Comparison of ENCODE assay signal across 17 cellular contexts in the genomic region with DNA sequence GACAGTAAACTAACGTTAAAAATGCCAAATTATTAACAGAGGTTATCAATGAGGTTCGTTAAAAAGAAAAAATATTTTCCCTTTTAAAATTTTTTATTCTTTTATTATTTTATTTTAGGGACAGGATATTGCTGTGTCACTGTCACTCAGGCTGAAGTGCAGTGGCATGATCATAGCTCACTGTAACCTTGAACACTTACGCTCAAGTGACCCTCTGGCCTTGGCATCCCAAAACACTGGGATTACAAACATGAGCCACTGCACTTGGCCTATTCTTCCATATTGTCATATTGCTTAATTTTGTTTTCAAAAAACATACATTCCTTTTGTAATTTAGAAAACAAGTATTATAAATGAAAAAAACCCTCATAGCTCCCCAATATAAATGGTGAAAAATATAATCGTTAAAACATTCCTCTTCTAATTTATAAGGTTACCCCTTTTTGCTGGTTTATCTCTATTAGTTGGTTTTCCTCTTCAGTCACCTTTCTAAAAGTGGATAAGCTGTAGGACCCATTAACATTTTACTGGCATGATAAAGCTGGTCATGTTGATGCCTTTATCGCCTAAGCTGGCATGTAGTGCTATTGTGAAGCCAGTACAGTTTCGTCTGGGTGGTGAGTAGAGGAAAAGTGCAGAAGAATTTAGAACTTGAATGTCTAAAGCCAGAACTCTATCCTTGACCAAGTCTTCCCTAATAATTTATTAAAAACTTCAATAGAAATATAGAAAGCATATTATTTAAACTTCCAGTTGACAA. TPM values are rescaled to one million over a fixed set of nuclear protein-coding genes. Genes with fewer than 3 reads are reported as not detected.
DNase-seq lines count a peak whose midpoint lies in the region; ATAC-seq and TF ChIP-seq lines count a peak whose summit lies in the region.
"Had no signal": no experiment of that assay in that cellular context is flagged by ENCODE, and none has a peak within 500 bp of the region (broad histone marks: within the 10 kb centered on the region; RNA-seq: fewer than 3 reads in every experiment).

No MANE protein-coding gene starts in this region.

- H3K4ac ChIP-seq in neuronal stem cell (ENCODE audit: low read length), result no peak overlapping the region

- peak overlapping the region in 9 of 10 donors; percentile 37 to 88 (median 68) for H3K27ac ChIP-seq in heart right ventricle
- no peak overlapping the region for H3K27ac ChIP-seq in neuronal stem cell (replicated peaks; ENCODE audit: low read length)

- peak; percentile 87 for ATAC-seq in Right ventricle myocardium superior (ENCODE audit: poor library complexity)
- ATAC-seq in heart right ventricle, result peak; percentile 70 to 91 (median 86)
- ATAC-seq in left ventricle myocardium superior, result peak; percentile 92
- ATAC-seq: GM23338 had no signal

- H3K9me3 ChIP-seq in heart right ventricle, result no peaks in the 10 kb centered on the region
- no peaks in the 10 kb centered on the region for H3K9me3 ChIP-seq in neuronal stem cell (replicated peaks in 1 of 2; ENCODE audit: control insufficient read depth in 2 of 2, insufficient read depth in 1 of 2, low read depth in 1 of 2, low read length in 2 of 2)
- H3K9me3 ChIP-seq: HAP-1 had no signal

- H3K14ac ChIP-seq in neuronal stem cell (ENCODE audit: low read length), result no peak overlapping the region

- no peak overlapping the region for H2BK12ac ChIP-seq in neuronal stem cell (ENCODE audit: low read length)

- H4K8ac ChIP-seq in neuronal stem cell (ENCODE audit: low read depth, low read length), result no peak overlapping the region

- H2BK120ac ChIP-seq in neuronal stem cell (ENCODE audit: low read depth, low read length), result no peak overlapping the region

- H3K18ac ChIP-seq in neuronal stem cell (ENCODE audit: low read length), result no peak overlapping the region

- H2AFZ ChIP-seq in neuronal stem cell (ENCODE audit: low read length), result no peak overlapping the region
- H2AFZ ChIP-seq: GM23338 had no signal

- H3K9ac ChIP-seq in neuronal stem cell (ENCODE audit: low read depth, low read length, poor library complexity), result no peak overlapping the region

- 47 to 65% methylated on average over 6 of the region's 6 CpGs for WGBS in heart right ventricle, 2 donors
- no CpG with 5 or more reads among the region's 6 CpGs for WGBS in neuronal stem cell (ENCODE audit: extremely low coverage in 2 of 2, insufficient read length in 2 of 2, insufficient replicate concordance in 1 of 2), 2 donors

- intact Hi-C loops in Right ventricle myocardium superior (cut with DNase I) (no loop called here), heart right ventricle (cut with DNase I) (loop anchor here in 1 of 10 donors (10.0 kb wide), 1 partner anchor 149 kb away; no protein-coding TSS in a partner anchor), left ventricle myocardium superior (cut with micrococcal nuclease) (no loop called here)

- no peak overlapping the region for H4K91ac ChIP-seq in neuronal stem cell (ENCODE audit: low read depth, low read length, poor library complexity)

- no peaks in the 10 kb centered on the region for H3K36me3 ChIP-seq in heart right ventricle
- H3K36me3 ChIP-seq in neuronal stem cell (replicated peaks in 1 of 2; ENCODE audit: control insufficient read depth in 2 of 2, insufficient read depth in 2 of 2, low read length in 2 of 2), result no peaks in the 10 kb centered on the region
- H3K36me3 ChIP-seq: HAP-1 had no signal

- H3K23ac ChIP-seq in neuronal stem cell (ENCODE audit: low read depth, low read length, poor library complexity), result no peak overlapping the region

- no peaks in the 10 kb centered on the region for H3K79me1 ChIP-seq in neuronal stem cell (ENCODE audit: low read depth, low read length)

- no peak overlapping the region for H2BK15ac ChIP-seq in neuronal stem cell (ENCODE audit: low read length)

- H3K4me2 ChIP-seq in neuronal stem cell (ENCODE audit: insufficient read depth, low read length, poor library complexity, severe bottlenecking), result no peak overlapping the region
- H3K4me2 ChIP-seq: GM23338 had no signal

- H3K4me1 ChIP-seq in heart right ventricle (peaks cover 0 to 43% (median 18%) of the 10 kb centered on the region in 9 donors), neuronal stem cell (ENCODE audit: control insufficient read depth in 2 of 2, insufficient read depth in 1 of 2, low read depth in 1 of 2, low read length in 2 of 2) (no peaks in the 10 kb centered on the region)
- H3K4me1 ChIP-seq: HAP-1 had no signal

- H2AK5ac ChIP-seq in neuronal stem cell (ENCODE audit: low read depth, low read length), result no peak overlapping the region

- H3K27me3 ChIP-seq in heart right ventricle (no peaks in the 10 kb centered on the region), neuronal stem cell (ENCODE audit: control insufficient read depth in 3 of 3, insufficient read depth in 3 of 3, low read depth in 1 of 3, low read length in 3 of 3) (no peaks in the 10 kb centered on the region)

- H3K4me3 ChIP-seq in heart right ventricle (no peak overlapping the region), neuronal stem cell (ENCODE audit: low read length in 2 of 2) (no peak overlapping the region)
- H3K4me3 ChIP-seq: GM23338, HAP-1 had no signal

- no peak overlapping the region for H2BK5ac ChIP-seq in neuronal stem cell (ENCODE audit: low read length)

- DNase-seq in Right ventricle myocardium superior (peak; percentile 52), heart right ventricle (peak in 1 of 2 donors; percentile 37), left ventricle myocardium superior (peak; percentile 33), NCI-H2029 treated with DMSO at 0.1 percent for 48 hours (lab: John Stamatoyannopoulos, UW) (no peak), 8988T (no peak), neuronal stem cell (ENCODE audit: low spot score) (no peak)
- DNase-seq: C1 segment of cervical spinal cord; Calu3; CD4-positive, alpha-beta memory T cell; COR-L47; DMS79 treated with DMSO at 0.1 percent for 48 hours; GF-D8; HFFc6 had no signal

- no peak for TF ChIP-seq CTCF in heart right ventricle (IDR thresholded peaks at IDR 0.05)

RNA-seq across cellular contexts. Expression of gene PDE3A, which starts 27.6 kb away (rescaled TPM):
- 153 TPM for total RNA-seq in Right ventricle myocardium superior
- total RNA-seq in heart right ventricle, result 100 to 1,000 TPM; 186 to 362 (median 239) TPM
- 10 to 100 TPM; 18.8 to 51.1 TPM for polyA plus RNA-seq in heart right ventricle
- 171 TPM for total RNA-seq in left ventricle myocardium superior
- 0.49 TPM for polyA plus RNA-seq in neuronal stem cell (2013, experiment 1 of 2)
- polyA plus RNA-seq in neuronal stem cell (2013, experiment 2 of 2), result 0.47 TPM
- total RNA-seq: A172; CD4-positive, alpha-beta memory T cell; G401 had no signal
- polyA plus RNA-seq: CD4-positive, alpha-beta memory T cell had no signal

Comparison
In these comparisons a context has a peak if more than half of its experiments do, and no peak if none do; other contexts are left out.
1. DNase-seq: peak in Right ventricle myocardium superior (single experiment) and left ventricle myocardium superior (single experiment); none in NCI-H2029 treated with DMSO at 0.1 percent for 48 hours (single experiment), 8988T (single experiment) and neuronal stem cell (single experiment).
2. Peak in every context shown above with its lines, with median percentiles within 50 percentile points of each other: ATAC-seq.